8 cellular contexts compared by ENCODE assay signal in genomic region chrX:101617211-101618191, GRCh38. TPM values are rescaled to one million over a fixed set of nuclear protein-coding genes. Genes with fewer than 3 reads are reported as not detected.
A peak's percentile ranks its signal among the peaks of the same experiment; 100 is the strongest.
DNase-seq lines count a peak whose midpoint lies in the region; ATAC-seq lines count a peak whose summit lies in the region.

ARMCX6 (minus strand) TSS chrX:101618000; CDS start chrX:101616620, 1,380 bp downstream.

- H3K4me1 ChIP-seq in CD4-positive, CD25-positive, alpha-beta regulatory T cell (ENCODE audit: control insufficient read depth, insufficient read depth, low read length, poor library complexity, severe bottlenecking): no peaks in the 10 kb centered on the region
- peaks cover 15% of the 10 kb centered on the region for H3K4me1 ChIP-seq in mononuclear cell (ENCODE audit: insufficient read depth, low read length)

- no peaks in the 10 kb centered on the region for H3K9me3 Mint-ChIP-seq in CD4-positive, CD25-positive, alpha-beta regulatory T cell
- no peaks in the 10 kb centered on the region for H3K9me3 Mint-ChIP-seq in activated CD8-positive, alpha-beta memory T cell treated with anti-CD3 and anti-CD28 coated beads, Interleukin-2, amount 10 ng/mL, durations not matched to agents 7 days and 5 days (ENCODE audit: low read depth)

- peak within 1 kb of the TSS; percentile 55 for H3K27ac ChIP-seq in CD4-positive, CD25-positive, alpha-beta regulatory T cell (ENCODE audit: insufficient read depth, low read length, poor library complexity, severe bottlenecking)

- no peaks in the 10 kb centered on the region for H3K27me3 Mint-ChIP-seq in CD4-positive, CD25-positive, alpha-beta regulatory T cell
- no peaks in the 10 kb centered on the region for H3K27me3 Mint-ChIP-seq in activated CD8-positive, alpha-beta memory T cell treated with anti-CD3 and anti-CD28 coated beads, Interleukin-2, amount 10 ng/mL, durations not matched to agents 7 days and 5 days

- CTCF ChIA-PET in activated CD8-positive, alpha-beta memory T cell treated with anti-CD3 and anti-CD28 coated beads, Interleukin-2, amount 10 ng/mL, durations not matched to agents 7 days and 5 days (lab: Charles Lee): interaction anchor here (0.6 kb wide), 1 partner anchor 201 kb away, joined by 3 read pairs; no protein-coding TSS in a partner anchor

- no peaks in the 10 kb centered on the region for H3K36me3 Mint-ChIP-seq in CD4-positive, CD25-positive, alpha-beta regulatory T cell
- H3K36me3 Mint-ChIP-seq in activated CD8-positive, alpha-beta memory T cell treated with anti-CD3 and anti-CD28 coated beads, Interleukin-2, amount 10 ng/mL, durations not matched to agents 7 days and 5 days: peaks cover 5% of the 10 kb centered on the region

- H3K4me3 Mint-ChIP-seq in CD4-positive, CD25-positive, alpha-beta regulatory T cell: peak within 1 kb of the TSS; percentile 90 to 97 (median 94)
- peak within 1 kb of the TSS; percentile 87 for H3K4me3 Mint-ChIP-seq in activated CD8-positive, alpha-beta memory T cell treated with anti-CD3 and anti-CD28 coated beads, Interleukin-2, amount 10 ng/mL, durations not matched to agents 7 days and 5 days

- H3K4me3 ChIP-seq in CD4-positive, CD25-positive, alpha-beta regulatory T cell (ENCODE audit: low read depth, low read length): peak within 1 kb of the TSS; percentile 76
- peak within 1 kb of the TSS; percentile 61 for H3K4me3 ChIP-seq in mononuclear cell (ENCODE audit: low read length)

- no peaks in the 10 kb centered on the region for H3K36me3 ChIP-seq in CD4-positive, CD25-positive, alpha-beta regulatory T cell (ENCODE audit: control insufficient read depth, insufficient read depth, low read length)

- H3K4me1 Mint-ChIP-seq in CD4-positive, CD25-positive, alpha-beta regulatory T cell: peaks cover 0 to 22% (median under 1%) of the 10 kb centered on the region in 4 donors
- H3K4me1 Mint-ChIP-seq in activated CD8-positive, alpha-beta memory T cell treated with anti-CD3 and anti-CD28 coated beads, Interleukin-2, amount 10 ng/mL, durations not matched to agents 7 days and 5 days: peaks cover 27% of the 10 kb centered on the region

- H3K27ac Mint-ChIP-seq in CD4-positive, CD25-positive, alpha-beta regulatory T cell: peak within 1 kb of the TSS; percentile 85 to 97 (median 91)
- peak within 1 kb of the TSS; percentile 86 for H3K27ac Mint-ChIP-seq in activated CD8-positive, alpha-beta memory T cell treated with anti-CD3 and anti-CD28 coated beads, Interleukin-2, amount 10 ng/mL, durations not matched to agents 7 days and 5 days

- peak; percentile 68 to 82 (median 71) for DNase-seq in CD4-positive, CD25-positive, alpha-beta regulatory T cell
- peak; percentile 87 for DNase-seq in NCI-H82 (lab: John Stamatoyannopoulos, UW)
- DNase-seq in activated CD8-positive, alpha-beta memory T cell treated with anti-CD3 and anti-CD28 coated beads, Interleukin-2, amount 10 ng/mL, durations not matched to agents 7 days and 5 days: peak; percentile 84
- peak; percentile 43 for DNase-seq in epidermal melanocyte (ENCODE audit: insufficient read length, low spot score)
- DNase-seq in stimulated activated CD8-positive, alpha-beta memory T cell treated with anti-CD3 and anti-CD28 coated beads, Interleukin-4, amount 100 ng/mL, for 4 hours (ENCODE audit: low read depth in 2 of 2, low spot score in 1 of 2): peak; percentile 39 to 64

- no peaks in the 10 kb centered on the region for H3K27me3 ChIP-seq in CD4-positive, CD25-positive, alpha-beta regulatory T cell (ENCODE audit: control insufficient read depth, insufficient read depth, low read length)
- no peaks in the 10 kb centered on the region for H3K27me3 ChIP-seq in mononuclear cell (ENCODE audit: insufficient read depth, low read length)

- H3K9me3 ChIP-seq in CD4-positive, CD25-positive, alpha-beta regulatory T cell (ENCODE audit: control insufficient read depth in 2 of 2, low read length in 2 of 2): no peaks in the 10 kb centered on the region
- H3K9me3 ChIP-seq in mononuclear cell (ENCODE audit: low read depth, low read length): no peaks in the 10 kb centered on the region

- ATAC-seq in CD4-positive, CD25-positive, alpha-beta regulatory T cell (ENCODE audit: low read depth in 2 of 2): peak; percentile 85 to 86
- peak; percentile 88 for ATAC-seq in GM19351 (IDR thresholded peaks at IDR 0.05; ENCODE audit: unreplicated experiment)
- peak; percentile 94 for ATAC-seq in HG03521 (IDR thresholded peaks at IDR 0.05; ENCODE audit: unreplicated experiment)
- peak; percentile 95 for ATAC-seq in activated CD8-positive, alpha-beta memory T cell treated with anti-CD3 and anti-CD28 coated beads, Interleukin-2, amount 10 ng/mL, durations not matched to agents 7 days and 5 days

RNA-seq across cellular contexts. Expression of gene ARMCX6, which starts in this region (rescaled TPM):
- 33.6 TPM for total RNA-seq in CD4-positive, CD25-positive, alpha-beta regulatory T cell
- polyA plus RNA-seq in CD4-positive, CD25-positive, alpha-beta regulatory T cell: 10 to 100 TPM; 38.6 to 42.4 (median 40.6) TPM
- 10 to 100 TPM; 32.9 to 43.0 TPM for total RNA-seq in activated CD8-positive, alpha-beta memory T cell treated with anti-CD3 and anti-CD28 coated beads, Interleukin-2, amount 10 ng/mL, durations not matched to agents 7 days and 5 days
- 15.2 TPM for total RNA-seq in mononuclear cell

Comparison
In these comparisons a context has a peak if more than half of its experiments do, and no peak if none do; other contexts are left out.
1. Peak in every context shown above with its lines: DNase-seq, ATAC-seq, H3K4me3 ChIP-seq and H3K27ac ChIP-seq.